ENCODE assay signal across 10 cellular contexts in genomic region chr17:64240741-64241347, GRCh38. TPM values are rescaled to one million over a fixed set of nuclear protein-coding genes. Genes with fewer than 3 reads are reported as not detected.
DNase-seq lines count a peak whose midpoint lies in the region; ATAC-seq, FAIRE-seq and TF ChIP-seq lines count a peak whose summit lies in the region.
"Had no signal": no experiment of that assay in that cellular context is flagged by ENCODE, and none has a peak within 500 bp of the region (broad histone marks: within the 10 kb centered on the region; RNA-seq: fewer than 3 reads in every experiment).

No MANE protein-coding gene starts in this region.

- no peaks in the 10 kb centered on the region for H3K36me3 Mint-ChIP-seq in chondrocyte (ENCODE audit: low read depth)

- H3K4me1 ChIP-seq in HUES64 (ENCODE audit: insufficient read depth, low read length) (peaks cover 21% of the 10 kb centered on the region), keratinocyte (ENCODE audit: control insufficient read depth, extremely low read depth, insufficient read depth, low read length) (peaks cover 35% of the 10 kb centered on the region)

- H3K9me3 Mint-ChIP-seq in chondrocyte (ENCODE audit: low read depth): no peaks in the 10 kb centered on the region

- H3K9me1 ChIP-seq in keratinocyte (ENCODE audit: control insufficient read depth, extremely low read depth, insufficient read depth, low read length): peaks cover 2% of the 10 kb centered on the region

- H3K9me3 ChIP-seq in HUES64 (ENCODE audit: insufficient read depth, low read depth, low read length): no peaks in the 10 kb centered on the region
- H3K9me3 ChIP-seq in keratinocyte (ENCODE audit: control insufficient read depth, low read depth, low read length): no peaks in the 10 kb centered on the region

- H3K27me3 Mint-ChIP-seq in chondrocyte (ENCODE audit: low read depth): no peaks in the 10 kb centered on the region

- peak; percentile 74 for FAIRE-seq in keratinocyte (lab: Jason Lieb, UNC)
- FAIRE-seq: colon had no signal

- H3K27me3 ChIP-seq in HUES64 (ENCODE audit: insufficient read depth, low read length) (no peaks in the 10 kb centered on the region), keratinocyte (ENCODE audit: control insufficient read depth, extremely low read depth, insufficient read depth, low read length) (no peaks in the 10 kb centered on the region)

- peak overlapping the region; percentile 29 for H3K4me2 ChIP-seq in keratinocyte (ENCODE audit: control insufficient read depth, extremely low read depth, insufficient read depth, low read depth, low read length)

- no peak overlapping the region for H3K27ac ChIP-seq in HUES64 (ENCODE audit: low read depth, low read length)
- no peak overlapping the region for H3K27ac ChIP-seq in keratinocyte (ENCODE audit: control insufficient read depth, insufficient read depth, low read length)
- H3K27ac ChIP-seq in skin epidermis: peak overlapping the region in 11 of 21 experiments; percentile 16 to 73 (median 37)
- H3K27ac ChIP-seq: HL-60 had no signal

- dilution Hi-C loops in keratinocyte (cut with MboI; ENCODE audit: extremely low pct_ligation_motif_present, low sequenced_read_pairs): no loop called here

- peaks cover 87% of the 10 kb centered on the region for H3K4me1 Mint-ChIP-seq in chondrocyte (ENCODE audit: low read depth)

- ATAC-seq in HG03108 (IDR thresholded peaks at IDR 0.05; ENCODE audit: unreplicated experiment): no peak

- DNase-seq in chondrocyte (ENCODE audit: low spot score) (no peak), keratinocyte (ENCODE audit: low read depth, low spot score) (no peak), GM10266 (ENCODE audit: extremely low spot score) (no peak), putamen (ENCODE audit: low spot score) (no peak), SW480 (ENCODE audit: low spot score) (no peak)

- 82% methylated on average over 8 of the region's 8 CpGs for WGBS in HUES64

- H3K4me3 ChIP-seq in HUES64 (ENCODE audit: low read length) (no peak overlapping the region), keratinocyte (ENCODE audit: control insufficient read depth in 2 of 3, extremely low read depth in 1 of 3, insufficient read depth in 2 of 3, low read depth in 1 of 3, low read length in 3 of 3) (no peak overlapping the region), skin epidermis (no peak overlapping the region)

- peaks cover 62% of the 10 kb centered on the region for H3K79me2 ChIP-seq in keratinocyte (ENCODE audit: control insufficient read depth, insufficient read depth, low read length)

- peak overlapping the region; percentile 91 for H3K27ac Mint-ChIP-seq in chondrocyte (ENCODE audit: unreplicated experiment)

- H3K9ac ChIP-seq in HUES64 (ENCODE audit: low read depth, low read length) (peak overlapping the region; percentile 8; the same call in 1 of the 2 replicates), keratinocyte (ENCODE audit: control insufficient read depth, extremely low read depth, insufficient read depth, low read length) (no peak overlapping the region)

- H4K20me1 ChIP-seq in keratinocyte (ENCODE audit: control insufficient read depth, extremely low read depth, insufficient read depth, low read length): no peaks in the 10 kb centered on the region

- H2AFZ ChIP-seq in keratinocyte (ENCODE audit: control insufficient read depth, low read length): no peak overlapping the region

- H3K4me3 Mint-ChIP-seq in chondrocyte (ENCODE audit: unreplicated experiment): peak overlapping the region; percentile 20

- no peaks in the 10 kb centered on the region for H3K36me3 ChIP-seq in HUES64 (ENCODE audit: insufficient read depth, low read length)
- peaks cover 0 to 1% of the 10 kb centered on the region in 2 experiments for H3K36me3 ChIP-seq in keratinocyte (ENCODE audit: control insufficient read depth in 2 of 2, extremely low read depth in 1 of 2, insufficient read depth in 2 of 2, low read length in 2 of 2)

- TF ChIP-seq CTCF in chondrocyte (IDR thresholded peaks at IDR 0.05) (peak; percentile 51), keratinocyte (optimal IDR thresholded peaks at IDR 0.05 in 1 of 3, IDR thresholded peaks at IDR 0.05 in 1 of 3, conservative IDR thresholded peaks at IDR 0.05 in 1 of 3; ENCODE audit: extremely low read depth in 1 of 3, insufficient read depth in 2 of 3, low read length in 3 of 3) (no peak), GM10266 (IDR thresholded peaks at IDR 0.05; ENCODE audit: control insufficient read depth, insufficient read depth, low read depth, missing control alignments) (no peak)

RNA-seq across cellular contexts. Expression of gene TEX2, which starts 22.2 kb away (rescaled TPM):
- 6.0 TPM for polyA plus RNA-seq in HUES64 (2013, experiment 1 of 2)
- 7.6 TPM for polyA plus RNA-seq in HUES64 (2013, experiment 2 of 2)
- total RNA-seq in chondrocyte: 45.3 to 119 TPM (median 47.3 TPM) in 3 replicates
- 44.4 to 49.6 TPM (median 47.9 TPM) in 3 replicates for polyA plus RNA-seq in keratinocyte
- polyA plus RNA-seq in keratinocyte (2011; ENCODE audit: low read depth): 23.4 TPM
- 34.4 and 42.9 TPM in 2 replicates for polyA plus RNA-seq in keratinocyte (2011; cell fraction: cytosol; rRNA removed)
- 82.2 and 88.8 TPM in 2 replicates for polyA plus RNA-seq in keratinocyte (2011; cell fraction: nucleus; rRNA removed)
- 23.1 and 42.4 TPM in 2 replicates for polyA plus RNA-seq in keratinocyte (2012; ENCODE audit: low replicate concordance)
- 57.3 to 71.5 TPM (median 60.5 TPM) in 3 replicates for polyA minus RNA-seq in keratinocyte
- polyA minus RNA-seq in keratinocyte (2011; cell fraction: cytosol; rRNA and poly(A)+ RNA removed): 33.0 TPM
- 64.4 and 97.0 TPM in 2 replicates for polyA minus RNA-seq in keratinocyte (2011; cell fraction: nucleus; rRNA and poly(A)+ RNA removed)

Comparison
In these comparisons a context has a peak if more than half of its experiments do, and no peak if none do; other contexts are left out.
1. H3K27ac ChIP-seq: peak in skin epidermis (11 of 21); none in HUES64 (single experiment) and keratinocyte (single experiment).